Comparison of ENCODE assay signal across 8 cellular contexts in the genomic region with DNA sequence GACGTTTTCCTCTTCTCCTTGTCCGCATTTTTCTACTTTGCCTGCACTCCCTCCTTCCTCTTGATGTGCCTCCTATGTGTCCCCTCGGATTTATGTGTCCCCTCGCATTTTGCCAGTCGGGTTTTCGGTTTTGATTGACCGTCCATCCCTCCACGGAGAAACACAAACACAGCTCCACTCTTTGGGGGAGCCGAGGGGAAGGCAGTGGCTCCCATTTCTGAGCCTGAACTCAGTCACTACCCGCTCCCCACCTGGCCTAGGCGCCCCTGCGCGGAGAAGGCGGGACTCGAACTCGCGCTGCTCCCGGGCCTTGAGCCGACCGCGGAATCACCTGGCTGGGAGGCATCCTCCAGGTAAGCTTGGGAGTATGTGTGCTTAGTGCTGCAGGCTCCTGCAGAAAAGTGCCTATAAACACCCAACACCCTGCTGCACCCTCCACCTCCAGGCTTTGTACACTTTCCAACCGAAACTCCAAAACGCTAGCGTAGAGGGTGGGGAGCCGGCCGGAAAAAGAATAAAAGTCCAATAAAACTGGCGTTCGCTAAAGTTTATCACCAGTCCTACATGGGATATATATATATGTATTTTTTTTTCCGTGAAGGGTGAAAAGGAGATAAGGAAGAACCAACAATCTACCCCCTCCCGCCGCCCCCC. TPM values are rescaled to one million over a fixed set of nuclear protein-coding genes. Genes with fewer than 3 reads are reported as not detected.
DNase-seq lines count a peak whose midpoint lies in the region; ATAC-seq and TF ChIP-seq lines count a peak whose summit lies in the region.

No MANE protein-coding gene starts in this region.

- H3K9me3 ChIP-seq in mammary epithelial cell (replicated peaks; ENCODE audit: insufficient read depth, low read length) (no peaks in the 10 kb centered on the region), upper lobe of left lung (no peaks in the 10 kb centered on the region)

- peak overlapping the region; percentile 92 to 99 (median 95) for H3K4me3 Mint-ChIP-seq in naive B cell

- H3K27ac Mint-ChIP-seq in naive B cell, result peak overlapping the region; percentile 93 to 100 (median 99)

- H3K4me3 ChIP-seq in mammary epithelial cell (replicated peaks in 1 of 3; ENCODE audit: insufficient read depth in 1 of 3, low read depth in 2 of 3, low read length in 3 of 3), result no peak overlapping the region
- H3K4me3 ChIP-seq in upper lobe of left lung, result peak overlapping the region; percentile 16 to 74 (median 66)

- intact Hi-C loops in mammary epithelial cell (cut with micrococcal nuclease), result loop anchor here (5.0 kb wide), 1 partner anchor 398 kb away; a partner anchor contains a TSS

- TF ChIP-seq CTCF in mammary epithelial cell (conservative IDR thresholded peaks at IDR 0.05 in 1 of 2, IDR thresholded peaks at IDR 0.05 in 1 of 2; ENCODE audit: extremely low read depth in 1 of 2, insufficient read depth in 1 of 2, low read depth in 1 of 2, low read length in 2 of 2), result no peak
- no peak for TF ChIP-seq CTCF in upper lobe of left lung (IDR thresholded peaks at IDR 0.05)

- 14% methylated on average over 20 of the region's 31 CpGs for WGBS in mammary epithelial cell (ENCODE audit: low coverage, missing lambda C conversion rate)
- WGBS in upper lobe of left lung, 2 donors, result 4 to 12% methylated on average over 23 to 31 of the region's 31 CpGs

- H3K9ac ChIP-seq in mammary epithelial cell (ENCODE audit: insufficient read depth, low read length), result no peak overlapping the region

- no peak for TF ChIP-seq POLR2A in upper lobe of left lung (IDR thresholded peaks at IDR 0.05)

- H3K27ac ChIP-seq in mammary epithelial cell (ENCODE audit: insufficient read depth, low read depth, low read length) (no peak overlapping the region), upper lobe of left lung (peak overlapping the region; percentile 79 to 92 (median 86))

- CTCF ChIA-PET in mammary epithelial cell (lab: Charles Lee; ENCODE audit: low non-redundant PET), result no interaction called here

- H3K9me3 Mint-ChIP-seq in naive B cell, result no peaks in the 10 kb centered on the region

- BruUV-seq in mammary epithelial cell (replicated peaks; lab: Mats Ljungman, UMichigan), result no TSS peak

- H3K36me3 ChIP-seq in mammary epithelial cell (ENCODE audit: insufficient read depth, low read length), result no peaks in the 10 kb centered on the region
- no peaks in the 10 kb centered on the region for H3K36me3 ChIP-seq in upper lobe of left lung

- peaks cover 20% of the 10 kb centered on the region for H3K79me2 ChIP-seq in mammary epithelial cell (ENCODE audit: insufficient read depth, low read length)

- H3K36me3 Mint-ChIP-seq in naive B cell, result no peaks in the 10 kb centered on the region

- in situ Hi-C loops in mammary epithelial cell (cut with MboI; ENCODE audit: low sequenced_read_pairs in 2 of 2), result loop anchor here in 1 of 2 donors (10.0 kb wide), 1 partner anchor 275 kb away; no protein-coding TSS in a partner anchor

- H3K4me1 ChIP-seq in mammary epithelial cell (ENCODE audit: insufficient read depth, low read length) (peaks cover 25% of the 10 kb centered on the region), upper lobe of left lung (peaks cover 56 to 67% (median 59%) of the 10 kb centered on the region in 4 donors)

- no peak overlapping the region for H2AFZ ChIP-seq in mammary epithelial cell (ENCODE audit: low read depth, low read length)

- peak; percentile 39 for DNase-seq in activated T-cell treated with anti-CD3 and anti-CD28 coated beads for 1 hour (ENCODE audit: low read depth)
- no peak for DNase-seq in activated T-cell treated with anti-CD3 and anti-CD28 coated beads for 4 hours
- no peak for DNase-seq in mammary epithelial cell
- peak; percentile 27 for DNase-seq in naive B cell
- DNase-seq in upper lobe of left lung, result peak in 1 of 2 donors; percentile 84
- DNase-seq in cerebellar cortex (ENCODE audit: low spot score), result no peak
- DNase-seq in NCI-H748 (lab: John Stamatoyannopoulos, UW; ENCODE audit: unreplicated experiment), result no peak
- no peak for DNase-seq in putamen (ENCODE audit: low spot score)

- no peak for TF ChIP-seq EP300 in upper lobe of left lung (IDR thresholded peaks at IDR 0.05)

- H3K4me2 ChIP-seq in mammary epithelial cell (ENCODE audit: insufficient read depth, low read depth, low read length), result peak overlapping the region; percentile 65

- no peaks in the 10 kb centered on the region for H4K20me1 ChIP-seq in mammary epithelial cell (ENCODE audit: insufficient read depth, low read length)

- H3K4me1 Mint-ChIP-seq in naive B cell, result peaks cover 22 to 39% (median 38%) of the 10 kb centered on the region in 3 donors

- H3K27me3 ChIP-seq in mammary epithelial cell (ENCODE audit: insufficient read depth, low read length), result peaks cover 27% of the 10 kb centered on the region
- peaks cover 1 to 38% (median 20%) of the 10 kb centered on the region in 4 donors for H3K27me3 ChIP-seq in upper lobe of left lung

- H3K27me3 Mint-ChIP-seq in naive B cell, result no peaks in the 10 kb centered on the region

- dilution Hi-C loops in mammary epithelial cell (cut with HindIII; ENCODE audit: low sequenced_read_pairs), result loop anchor here (10.0 kb wide), 1 partner anchor 265 kb away; no protein-coding TSS in a partner anchor

- no peak for ATAC-seq in naive B cell (ENCODE audit: low read depth in 2 of 2)
- no peak for ATAC-seq in upper lobe of left lung (ENCODE audit: low FRiP score in 2 of 2)

RNA-seq across cellular contexts. Expression of a gene that starts 3.4 kb away (rescaled TPM):
- 100 to 1,000 TPM; 483 to 932 TPM for total RNA-seq in mammary epithelial cell
- 234 TPM for polyA plus RNA-seq in mammary epithelial cell
- polyA minus RNA-seq in mammary epithelial cell, result 991 TPM
- 10 to 100 TPM in 2 of 6 donors, 1 to 10 TPM in 4; 5.6 to 16.7 (median 8.3) TPM for polyA plus RNA-seq in naive B cell (ENCODE audit: low read depth in 6 of 6)
- total RNA-seq in upper lobe of left lung, result 100 to 1,000 TPM in 1 of 6 donors, 10 to 100 TPM in 5; 47.1 to 101 (median 64.6) TPM

RNA-seq across cellular contexts. Expression of a gene that starts 50.9 kb away (rescaled TPM):
- total RNA-seq in mammary epithelial cell (10 to 100 TPM; 42.8 to 68.2 TPM), upper lobe of left lung (10 to 100 TPM in 3 of 6 donors, 1 to 10 TPM in 3; 4.9 to 19.5 (median 10.4) TPM)
- polyA plus RNA-seq in mammary epithelial cell (15.5 TPM), naive B cell (ENCODE audit: low read depth in 6 of 6) (1 to 10 TPM; 3.3 to 9.4 (median 5.6) TPM)
- 3.8 TPM for polyA minus RNA-seq in mammary epithelial cell

Comparison
In these comparisons a context has a peak if more than half of its experiments do, and no peak if none do; other contexts are left out.
1. DNase-seq: peak in activated T-cell treated with anti-CD3 and anti-CD28 coated beads for 1 hour (single experiment) and naive B cell (single experiment); none in activated T-cell treated with anti-CD3 and anti-CD28 coated beads for 4 hours (single experiment), mammary epithelial cell (single experiment), cerebellar cortex (single experiment), NCI-H748 (single experiment) and putamen (single experiment).
2. H3K4me3 ChIP-seq: peak in upper lobe of left lung (4 of 4); none in mammary epithelial cell (0 of 3).
3. RNA of a gene that starts 3.4 kb away (total RNA-seq): 483 to 932 TPM in mammary epithelial cell; 47.1 to 101 TPM in upper lobe of left lung; every median in the first group is over 4 times any median in the second.